11 cellular contexts compared by ENCODE assay signal in the genomic region with DNA sequence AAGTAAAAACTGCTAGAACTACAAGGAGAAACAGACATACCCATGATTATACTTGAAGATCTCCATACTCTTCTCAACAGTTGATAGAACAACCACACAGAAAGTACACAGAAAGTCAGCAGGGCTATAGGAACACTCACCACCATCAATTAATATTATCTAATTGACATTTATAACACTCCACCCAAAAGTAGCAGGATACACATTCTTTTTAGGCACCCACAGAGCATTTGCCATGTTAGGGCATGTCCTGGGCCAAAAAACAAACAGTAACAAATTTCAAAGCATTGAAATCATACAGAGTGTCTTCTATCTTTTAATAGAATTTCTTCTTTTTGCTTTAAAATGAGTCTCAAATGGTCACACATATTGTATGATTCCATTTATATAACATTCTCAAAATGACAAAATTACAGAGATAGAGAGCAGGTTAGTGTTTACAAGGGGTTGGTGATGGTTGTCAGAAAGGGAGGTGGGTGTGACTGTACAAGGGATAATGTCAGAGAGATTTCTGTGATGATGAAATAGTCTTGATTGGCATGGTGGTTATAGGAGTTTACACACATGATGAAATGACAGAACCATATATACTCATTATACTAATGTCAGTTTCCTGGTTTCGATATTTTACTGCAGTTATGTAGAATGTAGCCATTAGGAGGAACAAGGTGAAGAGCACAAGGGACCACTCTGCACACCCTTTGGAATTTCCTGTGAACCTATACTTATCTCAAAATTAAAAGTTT.
DNase-seq lines count a peak whose midpoint lies in the region; ATAC-seq and TF ChIP-seq lines count a peak whose summit lies in the region.
"Had no signal": no experiment of that assay in that cellular context is flagged by ENCODE, and none has a peak within 500 bp of the region (broad histone marks: within the 10 kb centered on the region; RNA-seq: fewer than 3 reads in every experiment).

No MANE protein-coding gene starts in this region.

- H3K4me1 Mint-ChIP-seq in activated CD8-positive, alpha-beta T cell treated with anti-CD3 and anti-CD28 coated beads for 36 hours (ENCODE audit: low read depth): peaks cover 90% of the 10 kb centered on the region

- peak; percentile 59 for ATAC-seq in GM18870 (IDR thresholded peaks at IDR 0.05; ENCODE audit: unreplicated experiment)
- ATAC-seq in HG03565 (IDR thresholded peaks at IDR 0.05; ENCODE audit: unreplicated experiment): peak; percentile 44
- peak; percentile 84 for ATAC-seq in activated CD8-positive, alpha-beta T cell treated with anti-CD3 and anti-CD28 coated beads for 36 hours
- ATAC-seq in SK-N-SH treated with all-trans-retinoic acid at 6 μM for 48 hours: no peak
- ATAC-seq in HG03175 (IDR thresholded peaks at IDR 0.05; ENCODE audit: unreplicated experiment): no peak

- POLR2A ChIA-PET in activated CD8-positive, alpha-beta T cell treated with anti-CD3 and anti-CD28 coated beads for 36 hours (lab: Charles Lee): interaction anchor here (0.8 to 1.6 kb wide), 2 partner anchors 9 to 12 kb away, joined by 4 to 7 read pairs; no protein-coding TSS in a partner anchor

- no peaks in the 10 kb centered on the region for H3K27me3 Mint-ChIP-seq in activated CD8-positive, alpha-beta T cell treated with anti-CD3 and anti-CD28 coated beads for 36 hours

- H3K9me3 Mint-ChIP-seq in activated CD8-positive, alpha-beta T cell treated with anti-CD3 and anti-CD28 coated beads for 36 hours: peaks cover 23% of the 10 kb centered on the region

- no peaks in the 10 kb centered on the region for H3K36me3 ChIP-seq in neutrophil
- H3K36me3 ChIP-seq: ascending aorta, WERI-Rb-1 had no signal

- intact Hi-C loops in activated CD8-positive, alpha-beta T cell treated with anti-CD3 and anti-CD28 coated beads for 36 hours (cut with micrococcal nuclease): no loop called here

- peaks cover 29 to 33% of the 10 kb centered on the region in 2 experiments for H3K4me1 ChIP-seq in neutrophil (ENCODE audit: control insufficient read depth in 1 of 2, insufficient read depth in 1 of 2, low read depth in 1 of 2, low read length in 1 of 2)

- no peak overlapping the region for H3K4me3 ChIP-seq in neutrophil (ENCODE audit: low read depth in 1 of 2, low read length in 1 of 2)
- H3K4me3 ChIP-seq: ascending aorta had no signal

- no peak overlapping the region for H3K4me3 Mint-ChIP-seq in activated CD8-positive, alpha-beta T cell treated with anti-CD3 and anti-CD28 coated beads for 36 hours

- H3K27ac Mint-ChIP-seq in activated CD8-positive, alpha-beta T cell treated with anti-CD3 and anti-CD28 coated beads for 36 hours: peak overlapping the region; percentile 96

- CTCF ChIA-PET in activated CD8-positive, alpha-beta T cell treated with anti-CD3 and anti-CD28 coated beads for 36 hours (lab: Charles Lee): interaction anchor here (1.1 to 1.2 kb wide), 2 partner anchors 12 to 50 kb away, joined by 4 to 5 read pairs; no protein-coding TSS in a partner anchor

- no peak for TF ChIP-seq CTCF in activated CD8-positive, alpha-beta T cell treated with anti-CD3 and anti-CD28 coated beads for 36 hours (IDR thresholded peaks at IDR 0.05)
- TF ChIP-seq CTCF in neutrophil (IDR thresholded peaks at IDR 0.05): no peak

- no peaks in the 10 kb centered on the region for H3K9me3 ChIP-seq in neutrophil

- peak; percentile 37 for DNase-seq in activated CD8-positive, alpha-beta T cell treated with anti-CD3 and anti-CD28 coated beads for 36 hours
- DNase-seq in cortex of kidney (lab: John Stamatoyannopoulos, UW): no peak
- DNase-seq: DMS153, NCI-H1092 treated with DMSO at 0.1 percent for 48 hours, WERI-Rb-1 had no signal

- H3K27me3 ChIP-seq in neutrophil: no peaks in the 10 kb centered on the region
- H3K27me3 ChIP-seq: ascending aorta had no signal

- H3K36me3 Mint-ChIP-seq in activated CD8-positive, alpha-beta T cell treated with anti-CD3 and anti-CD28 coated beads for 36 hours (ENCODE audit: low read depth): peaks cover 85% of the 10 kb centered on the region

- peak overlapping the region; percentile 72 for H3K27ac ChIP-seq in neutrophil
- H3K27ac ChIP-seq: WERI-Rb-1 had no signal

TF ChIP-seq in SK-N-SH treated with all-trans-retinoic acid at 6 μM for 48 hours, 23 proteins besides CTCF, POLR2A, EP300 and RAD21 (continues in another document):
- no peak for TF ChIP-seq BACH2 (CRISPR knock-in tag; IDR thresholded peaks at IDR 0.05; ENCODE audit: borderline replicate concordance)
- no peak for TF ChIP-seq TOX (CRISPR knock-in tag; IDR thresholded peaks at IDR 0.05; ENCODE audit: borderline replicate concordance)
- no peak for TF ChIP-seq ZNF565 (CRISPR knock-in tag; conservative IDR thresholded peaks at IDR 0.05; ENCODE audit: low read depth)
- TF ChIP-seq ZNF70 (CRISPR knock-in tag; IDR thresholded peaks at IDR 0.05): no peak
- TF ChIP-seq ZNF8 (CRISPR knock-in tag; IDR thresholded peaks at IDR 0.05): no peak
- TF ChIP-seq, protein P1, sequence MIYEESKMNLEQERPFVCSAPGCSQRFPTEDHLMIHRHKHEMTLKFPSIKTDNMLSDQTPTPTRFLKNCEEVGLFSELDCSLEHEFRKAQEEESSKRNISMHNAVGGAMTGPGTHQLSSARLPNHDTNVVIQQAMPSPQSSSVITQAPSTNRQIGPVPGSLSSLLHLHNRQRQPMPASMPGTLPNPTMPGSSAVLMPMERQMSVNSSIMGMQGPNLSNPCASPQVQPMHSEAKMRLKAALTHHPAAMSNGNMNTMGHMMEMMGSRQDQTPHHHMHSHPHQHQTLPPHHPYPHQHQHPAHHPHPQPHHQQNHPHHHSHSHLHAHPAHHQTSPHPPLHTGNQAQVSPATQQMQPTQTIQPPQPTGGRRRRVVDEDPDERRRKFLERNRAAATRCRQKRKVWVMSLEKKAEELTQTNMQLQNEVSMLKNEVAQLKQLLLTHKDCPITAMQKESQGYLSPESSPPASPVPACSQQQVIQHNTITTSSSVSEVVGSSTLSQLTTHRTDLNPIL (CRISPR knock-in tag; IDR thresholded peaks at IDR 0.05; ENCODE audit: low read depth): no peak
- TF ChIP-seq CSRNP3 (CRISPR knock-in tag; IDR thresholded peaks at IDR 0.05): no peak
- no peak for TF ChIP-seq ESRRG (CRISPR knock-in tag; IDR thresholded peaks at IDR 0.05)
- no peak for TF ChIP-seq ZFP3 (CRISPR knock-in tag; IDR thresholded peaks at IDR 0.05)
- TF ChIP-seq, protein P2, sequence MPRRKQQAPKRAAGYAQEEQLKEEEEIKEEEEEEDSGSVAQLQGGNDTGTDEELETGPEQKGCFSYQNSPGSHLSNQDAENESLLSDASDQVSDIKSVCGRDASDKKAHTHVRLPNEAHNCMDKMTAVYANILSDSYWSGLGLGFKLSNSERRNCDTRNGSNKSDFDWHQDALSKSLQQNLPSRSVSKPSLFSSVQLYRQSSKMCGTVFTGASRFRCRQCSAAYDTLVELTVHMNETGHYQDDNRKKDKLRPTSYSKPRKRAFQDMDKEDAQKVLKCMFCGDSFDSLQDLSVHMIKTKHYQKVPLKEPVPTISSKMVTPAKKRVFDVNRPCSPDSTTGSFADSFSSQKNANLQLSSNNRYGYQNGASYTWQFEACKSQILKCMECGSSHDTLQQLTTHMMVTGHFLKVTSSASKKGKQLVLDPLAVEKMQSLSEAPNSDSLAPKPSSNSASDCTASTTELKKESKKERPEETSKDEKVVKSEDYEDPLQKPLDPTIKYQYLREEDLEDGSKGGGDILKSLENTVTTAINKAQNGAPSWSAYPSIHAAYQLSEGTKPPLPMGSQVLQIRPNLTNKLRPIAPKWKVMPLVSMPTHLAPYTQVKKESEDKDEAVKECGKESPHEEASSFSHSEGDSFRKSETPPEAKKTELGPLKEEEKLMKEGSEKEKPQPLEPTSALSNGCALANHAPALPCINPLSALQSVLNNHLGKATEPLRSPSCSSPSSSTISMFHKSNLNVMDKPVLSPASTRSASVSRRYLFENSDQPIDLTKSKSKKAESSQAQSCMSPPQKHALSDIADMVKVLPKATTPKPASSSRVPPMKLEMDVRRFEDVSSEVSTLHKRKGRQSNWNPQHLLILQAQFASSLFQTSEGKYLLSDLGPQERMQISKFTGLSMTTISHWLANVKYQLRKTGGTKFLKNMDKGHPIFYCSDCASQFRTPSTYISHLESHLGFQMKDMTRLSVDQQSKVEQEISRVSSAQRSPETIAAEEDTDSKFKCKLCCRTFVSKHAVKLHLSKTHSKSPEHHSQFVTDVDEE (CRISPR knock-in tag; IDR thresholded peaks at IDR 0.05): no peak
- TF ChIP-seq GLIS3 (CRISPR knock-in tag; IDR thresholded peaks at IDR 0.05): no peak
- no peak for TF ChIP-seq SNAI2 (CRISPR knock-in tag; IDR thresholded peaks at IDR 0.05)
- TF ChIP-seq PPARA (CRISPR knock-in tag; IDR thresholded peaks at IDR 0.05; ENCODE audit: borderline replicate concordance): no peak
- TF ChIP-seq ARNTL (CRISPR knock-in tag; IDR thresholded peaks at IDR 0.05; ENCODE audit: borderline replicate concordance, low read depth): no peak
- no peak for TF ChIP-seq OSR1 (CRISPR knock-in tag; IDR thresholded peaks at IDR 0.05)
- TF ChIP-seq CSDC2 (CRISPR knock-in tag; IDR thresholded peaks at IDR 0.05): no peak
- no peak for TF ChIP-seq ISL1 (CRISPR knock-in tag; IDR thresholded peaks at IDR 0.05)
- no peak for TF ChIP-seq TCF4 (CRISPR knock-in tag; IDR thresholded peaks at IDR 0.05; ENCODE audit: borderline replicate concordance)

Comparison
In these comparisons a context has a peak if more than half of its experiments do, and no peak if none do; other contexts are left out.
1. ATAC-seq: peak in GM18870 (single experiment), HG03565 (single experiment) and activated CD8-positive, alpha-beta T cell treated with anti-CD3 and anti-CD28 coated beads for 36 hours (single experiment); none in SK-N-SH treated with all-trans-retinoic acid at 6 μM for 48 hours (single experiment) and HG03175 (single experiment).